Comparison of ENCODE assay signal across 12 cellular contexts in the genomic region with DNA sequence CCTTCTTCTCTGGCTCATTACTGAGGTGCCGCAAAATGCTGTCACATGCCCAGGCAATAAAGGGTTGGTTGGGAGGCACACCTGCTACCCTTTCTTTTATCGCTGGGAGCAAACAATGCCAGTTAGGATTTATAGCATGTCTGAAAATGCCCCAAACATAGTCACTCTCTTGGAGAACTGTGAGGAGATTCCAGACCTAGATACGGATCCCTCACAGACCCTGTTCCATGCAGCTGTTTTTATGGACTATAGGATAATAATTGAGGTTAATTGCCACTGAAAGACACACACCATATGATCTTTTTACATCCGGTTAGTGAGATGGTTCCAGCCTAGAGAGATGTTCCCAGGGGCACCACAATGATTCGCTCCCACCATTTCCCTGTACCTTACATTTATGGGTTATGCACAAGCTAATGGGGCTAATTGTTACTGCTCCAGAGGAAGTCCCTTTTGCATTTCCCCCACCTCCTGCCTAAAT.
A peak's percentile ranks its signal among the peaks of the same experiment; 100 is the strongest.
DNase-seq lines count a peak whose midpoint lies in the region; ATAC-seq and TF ChIP-seq lines count a peak whose summit lies in the region.
"Had no signal": no experiment of that assay in that cellular context is flagged by ENCODE, and none has a peak within 500 bp of the region (broad histone marks: within the 10 kb centered on the region; RNA-seq: fewer than 3 reads in every experiment).

No MANE protein-coding gene starts in this region.

- no peak for TF ChIP-seq CTCF in colonic mucosa (IDR thresholded peaks at IDR 0.05)
- no peak for TF ChIP-seq CTCF in smooth muscle cell (IDR thresholded peaks at IDR 0.05; ENCODE audit: borderline replicate concordance, insufficient read depth, poor library complexity, severe bottlenecking)

- H3K4me1 ChIP-seq in colonic mucosa, result peaks cover 4% of the 10 kb centered on the region
- H3K4me1 ChIP-seq in smooth muscle cell (ENCODE audit: low read depth), result peaks cover 20% of the 10 kb centered on the region

- ATAC-seq in HG02759 (IDR thresholded peaks at IDR 0.05; ENCODE audit: unreplicated experiment), result no peak

- H3K79me2 ChIP-seq in smooth muscle cell (ENCODE audit: low read depth), result no peaks in the 10 kb centered on the region

- H3K4me3 ChIP-seq in colonic mucosa, result no peak overlapping the region
- no peak overlapping the region for H3K4me3 ChIP-seq in smooth muscle cell

- peak overlapping the region in 1 of 2 donors; percentile 41 for H3K9ac ChIP-seq in colonic mucosa (ENCODE audit: low read depth in 2 of 2, low read length in 2 of 2)
- H3K9ac ChIP-seq in smooth muscle cell (ENCODE audit: low read depth), result no peak overlapping the region

- no peak overlapping the region for H2AFZ ChIP-seq in smooth muscle cell (ENCODE audit: low read depth)

- intact Hi-C loops in colonic mucosa (cut with DNase I), result no loop called here

- H3K4me2 ChIP-seq in smooth muscle cell, result peak overlapping the region; percentile 57

- H3F3A ChIP-seq in smooth muscle cell (ENCODE audit: low read depth), result no peaks in the 10 kb centered on the region

- H3K27ac ChIP-seq in colonic mucosa (no peak overlapping the region), smooth muscle cell (ENCODE audit: low read depth) (no peak overlapping the region)
- H3K27ac ChIP-seq: RWPE1 had no signal

- H3K36me3 ChIP-seq in colonic mucosa, result no peaks in the 10 kb centered on the region
- H3K36me3 ChIP-seq in smooth muscle cell (ENCODE audit: low read depth), result no peaks in the 10 kb centered on the region

- H3K9me3 ChIP-seq in colonic mucosa, result no peaks in the 10 kb centered on the region
- no peaks in the 10 kb centered on the region for H3K9me3 ChIP-seq in smooth muscle cell (replicated peaks; ENCODE audit: low read depth)

- 61% methylated on average over 5 of the region's 5 CpGs for WGBS in smooth muscle cell (ENCODE audit: low lambda C conversion rate)

- no peaks in the 10 kb centered on the region for H4K20me1 ChIP-seq in smooth muscle cell (ENCODE audit: low read depth)

- DNase-seq in HT-29 (ENCODE audit: low spot score) (peak; percentile 29), NCI-H2171 treated with DMSO at 0.1 percent for 48 hours (lab: John Stamatoyannopoulos, UW) (peak; percentile 81), colonic mucosa (peak; percentile 79), smooth muscle cell (lab: John Stamatoyannopoulos, UW; ENCODE audit: unreplicated experiment) (no peak), NOMO-1 treated with dmso at 0.1 percent for 144 hours (lab: John Stamatoyannopoulos, UW; ENCODE audit: unreplicated experiment) (no peak), medulla oblongata (ENCODE audit: extremely low spot score) (no peak)
- no peak for DNase-seq in stimulated activated CD4-positive, alpha-beta T cell treated with anti-CD3 and anti-CD28 coated beads, Interleukin-4, amount 100 ng/mL, for 1 hour
- DNase-seq: activated CD4-positive, alpha-beta T cell treated with anti-CD3 and anti-CD28 coated beads for 1 hour; dermis blood vessel endothelial cell; Karpas-422 had no signal

- H3K27me3 ChIP-seq in colonic mucosa (no peaks in the 10 kb centered on the region), smooth muscle cell (ENCODE audit: low read depth) (no peaks in the 10 kb centered on the region)

Comparison
In these comparisons a context has a peak if more than half of its experiments do, and no peak if none do; other contexts are left out.
1. DNase-seq: peak in HT-29 (single experiment), NCI-H2171 treated with DMSO at 0.1 percent for 48 hours (single experiment) and colonic mucosa (single experiment); none in smooth muscle cell (single experiment), stimulated activated CD4-positive, alpha-beta T cell treated with anti-CD3 and anti-CD28 coated beads, Interleukin-4, amount 100 ng/mL, for 1 hour (single experiment), NOMO-1 treated with dmso at 0.1 percent for 144 hours (single experiment) and medulla oblongata (single experiment).